In the genomic region with DNA sequence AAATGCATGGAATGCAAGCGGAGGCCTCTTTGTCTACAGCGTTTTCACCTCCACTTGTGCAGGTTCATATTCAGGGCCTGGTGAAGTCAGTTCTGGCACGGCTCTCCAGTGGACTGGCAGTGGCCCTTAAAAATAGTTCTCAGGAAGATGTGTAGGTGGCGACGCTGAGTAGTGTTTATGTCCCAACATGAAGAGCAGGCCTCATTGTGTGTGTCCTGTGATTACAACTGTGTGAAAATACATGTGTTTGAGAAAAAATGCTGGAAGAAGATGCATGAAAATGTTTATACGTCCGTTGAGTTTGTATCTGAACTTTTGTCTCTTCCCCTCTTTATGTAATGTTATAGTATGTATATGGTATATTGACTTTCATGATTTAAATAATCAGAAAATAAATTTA, we compare ENCODE assay signal across 8 cellular contexts. TPM values are rescaled to one million over a fixed set of nuclear protein-coding genes. Genes with fewer than 3 reads are reported as not detected.
DNase-seq lines count a peak whose midpoint lies in the region; ATAC-seq, FAIRE-seq and TF ChIP-seq lines count a peak whose summit lies in the region.

No MANE protein-coding gene starts in this region.

- DNase-seq in DMS 273 treated with DMSO at 0.1 percent for 48 hours (lab: John Stamatoyannopoulos, UW) (peak; percentile 36), IMR-90 (peak; percentile 46), RCC 7860 (ENCODE audit: low spot score) (peak; percentile 56), cerebellar cortex (ENCODE audit: low spot score) (peak; percentile 27), mucosa of gallbladder (ENCODE audit: low spot score) (peak; percentile 38), GOT3 (lab: John Stamatoyannopoulos, UW) (no peak), globus pallidus (ENCODE audit: low spot score) (no peak)

- 0 out of 2 replicates have a peak, but pooled peaks have one; percentile 25 for TF ChIP-seq CTCF in IMR-90 (conservative IDR thresholded peaks at IDR 0.05; ENCODE audit: low read depth, low read length)

- no peak overlapping the region for H3K23ac ChIP-seq in IMR-90 (ENCODE audit: low read depth, low read length)

- peaks cover 16% of the 10 kb centered on the region for H3K9me1 ChIP-seq in IMR-90 (ENCODE audit: insufficient read depth, low read length)

- dilution Hi-C loops in IMR-90 (cut with HindIII; ENCODE audit: low sequenced_read_pairs, unreplicated experiment): no loop called here

- H4K5ac ChIP-seq in IMR-90 (ENCODE audit: low read depth, low read length): no peak overlapping the region

- H4K91ac ChIP-seq in IMR-90 (ENCODE audit: insufficient read depth, low read depth, low read length): no peak overlapping the region

- peak overlapping the region; percentile 50 for H2AK5ac ChIP-seq in IMR-90 (ENCODE audit: low read depth, low read length)

- WGBS in IMR-90 (ENCODE audit: extremely low coverage in 2 of 2, insufficient read length in 1 of 2), 2 experiments: 100% methylated on average over 3 of the region's 7 CpGs; no CpG with 5 or more reads in 1 of the 2 experiments

- peak overlapping the region in 1 of 2 experiments; percentile 49; a peak in 2 of 4 replicates for H4K8ac ChIP-seq in IMR-90 (ENCODE audit: low read depth in 2 of 2, low read length in 2 of 2)

- no peak overlapping the region for H3K9ac ChIP-seq in IMR-90 (ENCODE audit: low read depth, low read length)

- BruUV-seq in IMR-90 (replicated peaks; lab: Mats Ljungman, UMichigan): no TSS peak

- H3K4ac ChIP-seq in IMR-90 (ENCODE audit: low read depth, low read length): peak overlapping the region; percentile 50

- H3K18ac ChIP-seq in IMR-90 (ENCODE audit: low read depth, low read length): no peak overlapping the region

- H3K9me3 ChIP-seq in IMR-90 (ENCODE audit: control insufficient read depth, insufficient read depth, low read length): no peaks in the 10 kb centered on the region

- H2BK15ac ChIP-seq in IMR-90 (ENCODE audit: low read depth, low read length): 0 out of 3 replicates have a peak overlapping the region, but pooled peaks have one; percentile 12

- H2BK5ac ChIP-seq in IMR-90 (ENCODE audit: low read depth, low read length, poor library complexity, severe bottlenecking): no peak overlapping the region

- H2BK20ac ChIP-seq in IMR-90 (ENCODE audit: low read depth, low read length): peak overlapping the region; percentile 71; the same call in 1 of the 2 replicates

- H3K27ac ChIP-seq in IMR-90 (ENCODE audit: insufficient read depth, low read length): no peak overlapping the region

- ATAC-seq in IMR-90 (ENCODE audit: low read depth) (no peak), HG03135 (IDR thresholded peaks at IDR 0.05; ENCODE audit: unreplicated experiment) (no peak)

- no peaks in the 10 kb centered on the region for H3K27me3 ChIP-seq in IMR-90 (ENCODE audit: control insufficient read depth, insufficient read depth, low read length)

- H2AFZ ChIP-seq in IMR-90 (replicated peaks; ENCODE audit: low read length, poor library complexity): no peak overlapping the region

- no peaks in the 10 kb centered on the region for H4K20me1 ChIP-seq in IMR-90 (ENCODE audit: insufficient read depth, low read length)

- H3K4me2 ChIP-seq in IMR-90 (ENCODE audit: low read depth, low read length): no peak overlapping the region

- FAIRE-seq in RCC 7860 (lab: Jason Lieb, UNC): no peak

- in situ Hi-C loops in IMR-90 (cut with MboI; ENCODE audit: low sequenced_read_pairs): no loop called here

- H3K79me1 ChIP-seq in IMR-90 (ENCODE audit: low read depth in 1 of 2, low read length in 2 of 2): no peaks in the 10 kb centered on the region

- H3K14ac ChIP-seq in IMR-90 (replicated peaks; ENCODE audit: low read depth, low read length): no peak overlapping the region

- H2AK9ac ChIP-seq in IMR-90 (replicated peaks; ENCODE audit: low read depth, low read length, poor library complexity): no peak overlapping the region

- no peak for TF ChIP-seq POLR2A in IMR-90 (IDR thresholded peaks at IDR 0.05; ENCODE audit: low read depth, low read length)

- H2BK120ac ChIP-seq in IMR-90 (ENCODE audit: low read depth, low read length): peak overlapping the region; percentile 44

- POLR2A ChIA-PET in IMR-90 (lab: Charles Lee; ENCODE audit: unreplicated experiment): no interaction called here

- no peaks in the 10 kb centered on the region for H3K36me3 ChIP-seq in IMR-90 (ENCODE audit: control insufficient read depth, insufficient read depth, low read length)

- no peak overlapping the region for H3K4me3 ChIP-seq in IMR-90 (ENCODE audit: insufficient read depth, low read depth, low read length)

- intact Hi-C loops in IMR-90 (cut with micrococcal nuclease): no loop called here

- no peak overlapping the region for H3K56ac ChIP-seq in IMR-90 (ENCODE audit: extremely low read depth, insufficient read depth, low read length)

- TF ChIP-seq RAD21 in IMR-90 (IDR thresholded peaks at IDR 0.05; ENCODE audit: low read length): peak; percentile 32; the same call in 1 of the 2 replicates

- CTCF ChIA-PET in IMR-90 (lab: Yijun Ruan, JAX): no interaction called here

- H3K4me1 ChIP-seq in IMR-90 (ENCODE audit: control insufficient read depth, insufficient read depth, low read length): peaks cover 22% of the 10 kb centered on the region

TF ChIP-seq in IMR-90, 13 proteins besides CTCF, POLR2A, EP300 and RAD21:
- no peak for TF ChIP-seq MAFK (IDR thresholded peaks at IDR 0.05; ENCODE audit: low read depth, low read length)
- TF ChIP-seq FOS (IDR thresholded peaks at IDR 0.05; ENCODE audit: low read depth, low read length): no peak
- TF ChIP-seq MXI1 (IDR thresholded peaks at IDR 0.05; ENCODE audit: borderline replicate concordance, low read depth, low read length): no peak
- no peak for TF ChIP-seq BHLHE40 (IDR thresholded peaks at IDR 0.05; ENCODE audit: low read depth, low read length)
- TF ChIP-seq, protein P1, sequence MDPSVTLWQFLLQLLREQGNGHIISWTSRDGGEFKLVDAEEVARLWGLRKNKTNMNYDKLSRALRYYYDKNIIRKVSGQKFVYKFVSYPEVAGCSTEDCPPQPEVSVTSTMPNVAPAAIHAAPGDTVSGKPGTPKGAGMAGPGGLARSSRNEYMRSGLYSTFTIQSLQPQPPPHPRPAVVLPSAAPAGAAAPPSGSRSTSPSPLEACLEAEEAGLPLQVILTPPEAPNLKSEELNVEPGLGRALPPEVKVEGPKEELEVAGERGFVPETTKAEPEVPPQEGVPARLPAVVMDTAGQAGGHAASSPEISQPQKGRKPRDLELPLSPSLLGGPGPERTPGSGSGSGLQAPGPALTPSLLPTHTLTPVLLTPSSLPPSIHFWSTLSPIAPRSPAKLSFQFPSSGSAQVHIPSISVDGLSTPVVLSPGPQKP (IDR thresholded peaks at IDR 0.05; ENCODE audit: borderline replicate concordance, low read depth, low read length): no peak
- no peak for TF ChIP-seq MAZ (IDR thresholded peaks at IDR 0.05; ENCODE audit: borderline replicate concordance, low read depth, low read length)
- TF ChIP-seq CEBPB (IDR thresholded peaks at IDR 0.05; ENCODE audit: low read depth, low read length): no peak
- no peak for TF ChIP-seq SMC3 (IDR thresholded peaks at IDR 0.05; ENCODE audit: low read depth, low read length)
- no peak for TF ChIP-seq RFX5 (IDR thresholded peaks at IDR 0.05; ENCODE audit: low read depth, low read length)
- no peak for TF ChIP-seq NFE2L2 (IDR thresholded peaks at IDR 0.05; ENCODE audit: low read depth, low read length)
- TF ChIP-seq, protein P2, sequence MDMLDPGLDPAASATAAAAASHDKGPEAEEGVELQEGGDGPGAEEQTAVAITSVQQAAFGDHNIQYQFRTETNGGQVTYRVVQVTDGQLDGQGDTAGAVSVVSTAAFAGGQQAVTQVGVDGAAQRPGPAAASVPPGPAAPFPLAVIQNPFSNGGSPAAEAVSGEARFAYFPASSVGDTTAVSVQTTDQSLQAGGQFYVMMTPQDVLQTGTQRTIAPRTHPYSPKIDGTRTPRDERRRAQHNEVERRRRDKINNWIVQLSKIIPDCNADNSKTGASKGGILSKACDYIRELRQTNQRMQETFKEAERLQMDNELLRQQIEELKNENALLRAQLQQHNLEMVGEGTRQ (IDR thresholded peaks at IDR 0.05; ENCODE audit: low read depth, low read length): no peak
- TF ChIP-seq RCOR1 (IDR thresholded peaks at IDR 0.05; ENCODE audit: insufficient replicate concordance, low read length): no peak
- no peak for TF ChIP-seq CHD1 (IDR thresholded peaks at IDR 0.05; ENCODE audit: low read depth, low read length)

RNA-seq across cellular contexts. Expression of a gene that starts 7.2 kb away (rescaled TPM):
- total RNA-seq in IMR-90 (2012; rRNA removed): under 0.01 TPM in 1 of 2 replicates, not detected in the other
- 0.07 and 0.14 TPM in 2 replicates for polyA plus RNA-seq in IMR-90 (2012; rRNA removed)
- 0.05 and 0.19 TPM in 2 replicates for polyA plus RNA-seq in IMR-90 (2012; cell fraction: cytosol; rRNA removed)
- 0.12 TPM in 1 of 2 replicates, not detected in the other for polyA plus RNA-seq in IMR-90 (2012; cell fraction: nucleus; rRNA removed; ENCODE audit: low replicate concordance)
- 0.58 TPM for total RNA-seq in mucosa of gallbladder

Comparison
In these comparisons a context has a peak if more than half of its experiments do, and no peak if none do; other contexts are left out.
1. DNase-seq: peak in DMS 273 treated with DMSO at 0.1 percent for 48 hours (single experiment), IMR-90 (single experiment), RCC 7860 (single experiment), cerebellar cortex (single experiment) and mucosa of gallbladder (single experiment); none in GOT3 (single experiment) and globus pallidus (single experiment).